1 cellular context compared by ENCODE assay signal in genomic region chr7:34162017-34162565, GRCh38.
TF ChIP-seq lines count a peak whose summit lies in the region.

No MANE protein-coding gene starts in this region.

TF ChIP-seq in SK-N-SH, 30 proteins besides CTCF, POLR2A, EP300 and RAD21 (continued from another document):
- peak; percentile 69 for TF ChIP-seq FOSL2 (IDR thresholded peaks at IDR 0.05; ENCODE audit: borderline replicate concordance, low read depth)
- no peak for TF ChIP-seq NFIC (IDR thresholded peaks at IDR 0.05; ENCODE audit: borderline replicate concordance)
- no peak for TF ChIP-seq TAF1 (IDR thresholded peaks at IDR 0.05; ENCODE audit: borderline replicate concordance, low read depth, low read length)
- TF ChIP-seq FOXJ3 (CRISPR knock-in tag; IDR thresholded peaks at IDR 0.05): no peak
- TF ChIP-seq TEAD4 (IDR thresholded peaks at IDR 0.05; ENCODE audit: borderline replicate concordance, insufficient read depth): peak; percentile 82; the same call in 1 of the 2 replicates
- peak; percentile 56 for TF ChIP-seq JUND (IDR thresholded peaks at IDR 0.05)
- no peak for TF ChIP-seq EZH2phosphoT487 (IDR thresholded peaks at IDR 0.05; ENCODE audit: borderline replicate concordance, low read depth)
- no peak for TF ChIP-seq SIN3A (IDR thresholded peaks at IDR 0.05; ENCODE audit: borderline replicate concordance, low read depth, low read length)
- peak; percentile 36; the same call in 1 of the 2 replicates for TF ChIP-seq PBX3 (IDR thresholded peaks at IDR 0.05)
- TF ChIP-seq ELF1 (IDR thresholded peaks at IDR 0.05): no peak
- no peak for TF ChIP-seq SMC3 (IDR thresholded peaks at IDR 0.05; ENCODE audit: low read depth, low read length)
- TF ChIP-seq MEF2A (IDR thresholded peaks at IDR 0.05; ENCODE audit: borderline replicate concordance, low read depth): no peak
- TF ChIP-seq RFX5 (IDR thresholded peaks at IDR 0.05; ENCODE audit: low read length): no peak
- no peak for TF ChIP-seq GATA2 (CRISPR knock-in tag; IDR thresholded peaks at IDR 0.05)
- no peak for TF ChIP-seq USF1 (IDR thresholded peaks at IDR 0.05; ENCODE audit: borderline replicate concordance, low read depth)
- no peak for TF ChIP-seq MAX (IDR thresholded peaks at IDR 0.05; ENCODE audit: low read depth)
- no peak for TF ChIP-seq IRF3 (IDR thresholded peaks at IDR 0.05; ENCODE audit: low read depth, low read length)
- no peak for TF ChIP-seq RCOR1 (IDR thresholded peaks at IDR 0.05; ENCODE audit: low read length)
- TF ChIP-seq REST (IDR thresholded peaks at IDR 0.05; ENCODE audit: low read depth, low read length): no peak
